ENCODE assay signal across 8 cellular contexts in genomic region chrX:76428243-76429130, GRCh38. TPM values are rescaled to one million over a fixed set of nuclear protein-coding genes. Genes with fewer than 3 reads are reported as not detected.
DNase-seq lines count a peak whose midpoint lies in the region; ATAC-seq and TF ChIP-seq lines count a peak whose summit lies in the region.

No MANE protein-coding gene starts in this region.

- peak overlapping the region; percentile 89 for H3K4me3 Mint-ChIP-seq in activated naive CD8-positive, alpha-beta T cell treated with anti-CD3 and anti-CD28 coated beads, Interleukin-2, amount 10 ng/mL, durations not matched to agents 7 days and 5 days

- ATAC-seq in DND-41 (ENCODE audit: insufficient read depth, low read depth) = peak; percentile 71
- peak; percentile 81 for ATAC-seq in activated naive CD8-positive, alpha-beta T cell treated with anti-CD3 and anti-CD28 coated beads, Interleukin-2, amount 10 ng/mL, durations not matched to agents 7 days and 5 days (ENCODE audit: low read depth)

- H3K4me1 ChIP-seq in DND-41 (ENCODE audit: insufficient read depth, low read length) (peaks cover 20% of the 10 kb centered on the region), OCI-LY3 (ENCODE audit: low read length) (peaks cover 9% of the 10 kb centered on the region), smooth muscle cell (ENCODE audit: low read depth) (no peaks in the 10 kb centered on the region)

- no peaks in the 10 kb centered on the region for H3F3A ChIP-seq in smooth muscle cell (ENCODE audit: low read depth)

- H3K9me3 Mint-ChIP-seq in activated naive CD8-positive, alpha-beta T cell treated with anti-CD3 and anti-CD28 coated beads, Interleukin-2, amount 10 ng/mL, durations not matched to agents 7 days and 5 days = no peaks in the 10 kb centered on the region

- H3K27ac ChIP-seq in DND-41 (ENCODE audit: low read length) = peak overlapping the region; percentile 39; the same call in 1 of the 2 replicates
- H3K27ac ChIP-seq in OCI-LY3 (ENCODE audit: low read length) = no peak overlapping the region
- no peak overlapping the region for H3K27ac ChIP-seq in smooth muscle cell (ENCODE audit: low read depth)

- H2AFZ ChIP-seq in DND-41 (ENCODE audit: low read depth, low read length) = peak overlapping the region; percentile 72
- peak overlapping the region; percentile 20; the same call in 1 of the 2 replicates for H2AFZ ChIP-seq in OCI-LY3 (ENCODE audit: low read depth, low read length)
- peak overlapping the region; percentile 87 for H2AFZ ChIP-seq in smooth muscle cell (ENCODE audit: low read depth)

- no peaks in the 10 kb centered on the region for H3K36me3 Mint-ChIP-seq in activated naive CD8-positive, alpha-beta T cell treated with anti-CD3 and anti-CD28 coated beads, Interleukin-2, amount 10 ng/mL, durations not matched to agents 7 days and 5 days

- DNase-seq in DND-41 = peak; percentile 37
- peak; percentile 28 for DNase-seq in H7
- peak; percentile 59 for DNase-seq in activated naive CD8-positive, alpha-beta T cell treated with anti-CD3 and anti-CD28 coated beads, Interleukin-2, amount 10 ng/mL, durations not matched to agents 7 days and 5 days
- DNase-seq in smooth muscle cell (lab: John Stamatoyannopoulos, UW; ENCODE audit: unreplicated experiment) = no peak
- no peak for DNase-seq in KG1 (lab: John Stamatoyannopoulos, UW)
- no peak for DNase-seq in DMS153 treated with DMSO at 0.1 percent for 48 hours (lab: John Stamatoyannopoulos, UW; ENCODE audit: unreplicated experiment)

- 45% methylated on average over 49 of the region's 60 CpGs for WGBS in smooth muscle cell (ENCODE audit: low lambda C conversion rate)

- H3K4me2 ChIP-seq in DND-41 (ENCODE audit: insufficient read depth, low read length) = peak overlapping the region; percentile 83
- H3K4me2 ChIP-seq in OCI-LY3 (ENCODE audit: low read length) = peak overlapping the region; percentile 82
- peak overlapping the region; percentile 84 for H3K4me2 ChIP-seq in smooth muscle cell

- no peaks in the 10 kb centered on the region for H3K9me3 ChIP-seq in DND-41 (ENCODE audit: insufficient read depth, low read length, severe bottlenecking)
- H3K9me3 ChIP-seq in OCI-LY3 (ENCODE audit: insufficient read depth, low read length) = no peaks in the 10 kb centered on the region
- H3K9me3 ChIP-seq in smooth muscle cell (replicated peaks; ENCODE audit: low read depth) = no peaks in the 10 kb centered on the region

- no peaks in the 10 kb centered on the region for H3K27me3 ChIP-seq in DND-41 (ENCODE audit: insufficient read depth, low read length, poor library complexity)
- peaks cover 7% of the 10 kb centered on the region; the same call in 1 of the 2 replicates for H3K27me3 ChIP-seq in H7 (ENCODE audit: control insufficient read depth, insufficient read depth, low read length)
- no peaks in the 10 kb centered on the region for H3K27me3 ChIP-seq in OCI-LY3 (ENCODE audit: low read depth, low read length)
- no peaks in the 10 kb centered on the region for H3K27me3 ChIP-seq in smooth muscle cell (ENCODE audit: low read depth)

- peak overlapping the region; percentile 91 for H3K27ac Mint-ChIP-seq in activated naive CD8-positive, alpha-beta T cell treated with anti-CD3 and anti-CD28 coated beads, Interleukin-2, amount 10 ng/mL, durations not matched to agents 7 days and 5 days

- H3K36me3 ChIP-seq in DND-41 (ENCODE audit: insufficient read depth, low read length) = no peaks in the 10 kb centered on the region; the same call in 1 of the 2 replicates
- no peaks in the 10 kb centered on the region for H3K36me3 ChIP-seq in H7 (replicated peaks; ENCODE audit: control insufficient read depth, insufficient read depth, low read length)
- H3K36me3 ChIP-seq in OCI-LY3 (replicated peaks; ENCODE audit: low read depth, low read length) = no peaks in the 10 kb centered on the region
- no peaks in the 10 kb centered on the region for H3K36me3 ChIP-seq in smooth muscle cell (ENCODE audit: low read depth)

- H3K79me2 ChIP-seq in DND-41 (ENCODE audit: insufficient read depth, low read length) (0 out of 2 replicates have a peak, but pooled peaks cover 3% of the 10 kb centered on the region), OCI-LY3 (ENCODE audit: low read length) (no peaks in the 10 kb centered on the region), smooth muscle cell (ENCODE audit: low read depth) (no peaks in the 10 kb centered on the region)

- H3K4me1 Mint-ChIP-seq in activated naive CD8-positive, alpha-beta T cell treated with anti-CD3 and anti-CD28 coated beads, Interleukin-2, amount 10 ng/mL, durations not matched to agents 7 days and 5 days = peaks cover 10% of the 10 kb centered on the region

- H4K20me1 ChIP-seq in DND-41 (ENCODE audit: insufficient read depth, low read length) = no peaks in the 10 kb centered on the region
- no peaks in the 10 kb centered on the region for H4K20me1 ChIP-seq in OCI-LY3 (ENCODE audit: insufficient read depth, low read length)
- no peaks in the 10 kb centered on the region for H4K20me1 ChIP-seq in smooth muscle cell (ENCODE audit: low read depth)

- H3K9ac ChIP-seq in DND-41 (ENCODE audit: low read depth, low read length) (peak overlapping the region; percentile 70), OCI-LY3 (ENCODE audit: low read length) (peak overlapping the region; percentile 70), smooth muscle cell (ENCODE audit: low read depth) (no peak overlapping the region)

- POLR2A ChIA-PET in activated naive CD8-positive, alpha-beta T cell treated with anti-CD3 and anti-CD28 coated beads, Interleukin-2, amount 10 ng/mL, durations not matched to agents 7 days and 5 days (lab: Charles Lee) = no interaction called here

- H3K4me3 ChIP-seq in DND-41 (ENCODE audit: low read depth in 1 of 2, low read length in 2 of 2) (peak overlapping the region; percentile 54 to 74; a peak in 3 of 4 replicates), H7 (ENCODE audit: insufficient read depth, low read depth, low read length) (peak overlapping the region; percentile 58), OCI-LY3 (ENCODE audit: low read length) (peak overlapping the region; percentile 75), iPS-11a (ENCODE audit: low read depth, low read length) (peak overlapping the region; percentile 56), smooth muscle cell (peak overlapping the region; percentile 67)

- no peaks in the 10 kb centered on the region for H3K27me3 Mint-ChIP-seq in activated naive CD8-positive, alpha-beta T cell treated with anti-CD3 and anti-CD28 coated beads, Interleukin-2, amount 10 ng/mL, durations not matched to agents 7 days and 5 days

- TF ChIP-seq CTCF in DND-41 (IDR thresholded peaks at IDR 0.05; ENCODE audit: borderline replicate concordance, extremely low read depth, low read length, poor library complexity, severe bottlenecking) (no peak), OCI-LY3 (IDR thresholded peaks at IDR 0.05; ENCODE audit: low read depth, low read length) (no peak), smooth muscle cell (IDR thresholded peaks at IDR 0.05; ENCODE audit: borderline replicate concordance, insufficient read depth, poor library complexity, severe bottlenecking) (no peak)

RNA-seq across cellular contexts. Expression of gene MAGEE1, which starts 1.0 kb away (rescaled TPM):
- 2.2 and 2.5 TPM in 2 replicates for total RNA-seq in H7 (2014; rRNA removed; shearing (Covaris generic))
- 1 to 10 TPM; 7.5 to 7.7 TPM for total RNA-seq in activated naive CD8-positive, alpha-beta T cell treated with anti-CD3 and anti-CD28 coated beads, Interleukin-2, amount 10 ng/mL, durations not matched to agents 7 days and 5 days
- 0.81 and 1.1 TPM in 2 replicates for total RNA-seq in smooth muscle cell
- polyA plus RNA-seq in smooth muscle cell = 0.15 TPM in 1 of 2 replicates, not detected in the other

Comparison
In these comparisons a context has a peak if more than half of its experiments do, and no peak if none do; other contexts are left out.
1. DNase-seq: peak in DND-41 (single experiment), H7 (single experiment) and activated naive CD8-positive, alpha-beta T cell treated with anti-CD3 and anti-CD28 coated beads, Interleukin-2, amount 10 ng/mL, durations not matched to agents 7 days and 5 days (single experiment); none in smooth muscle cell (single experiment), KG1 (single experiment) and DMS153 treated with DMSO at 0.1 percent for 48 hours (single experiment).
2. H2AFZ ChIP-seq: peak in every context shown above with its lines; median percentile 87 in smooth muscle cell; 72 in DND-41; 20 in OCI-LY3.
3. Peak in every context shown above with its lines, with median percentiles within 50 percentile points of each other: H3K4me2 ChIP-seq and H3K4me3 ChIP-seq.